Comparison of ENCODE assay signal across 8 cellular contexts in genomic region chr5:154940375-154940771, GRCh38. TPM values are rescaled to one million over a fixed set of nuclear protein-coding genes. Genes with fewer than 3 reads are reported as not detected.
DNase-seq lines count a peak whose midpoint lies in the region; ATAC-seq and TF ChIP-seq lines count a peak whose summit lies in the region.

No MANE protein-coding gene starts in this region.

- TF ChIP-seq POLR2A in NB4 (IDR thresholded peaks at IDR 0.05; ENCODE audit: extremely low read depth, insufficient read length) = no peak

- H3K4me3 ChIP-seq in BLaER1 treated with 17β-estradiol and CSF1 and Interleukin-3, amounts not matched to agents 10 nM and 100 nM = peak overlapping the region; percentile 70 to 90 (median 82)
- H3K4me3 ChIP-seq in NB4 (ENCODE audit: low read depth, low read length) (peak overlapping the region; percentile 99), duodenal mucosa (ENCODE audit: low read depth in 1 of 2, low read length in 2 of 2) (peak overlapping the region; percentile 93 to 98), neural cell (ENCODE audit: low read length) (peak overlapping the region; percentile 99)

- peaks cover 5 to 42% (median 11%) of the 10 kb centered on the region in 11 experiments; a peak in 12 of 22 replicates for H4K20me1 ChIP-seq in BLaER1 treated with 17β-estradiol and CSF1 and Interleukin-3, amounts not matched to agents 10 nM and 100 nM
- no peaks in the 10 kb centered on the region for H4K20me1 ChIP-seq in neural cell (ENCODE audit: insufficient read depth)

- H3K27ac ChIP-seq in BLaER1 treated with 17β-estradiol and CSF1 and Interleukin-3, amounts not matched to agents 10 nM and 100 nM = peak overlapping the region; percentile 56 to 89 (median 84); a peak in 21 of 22 replicates
- H3K27ac ChIP-seq in duodenal mucosa (ENCODE audit: low read depth, low read length) (peak overlapping the region; percentile 34), neural cell (ENCODE audit: low read length) (peak overlapping the region; percentile 75)

- no peaks in the 10 kb centered on the region for H3F3A ChIP-seq in neural cell (ENCODE audit: insufficient read depth, low read length, poor library complexity, severe bottlenecking)

- no peak for TF ChIP-seq RAD21 in neural cell (conservative IDR thresholded peaks at IDR 0.05)

- TF ChIP-seq EP300 in neural cell (conservative IDR thresholded peaks at IDR 0.05; ENCODE audit: poor library complexity, severe bottlenecking) = no peak

- peaks cover 44 to 62% (median 53%) of the 10 kb centered on the region in 10 experiments for H3K4me1 ChIP-seq in BLaER1 treated with 17β-estradiol and CSF1 and Interleukin-3, amounts not matched to agents 10 nM and 100 nM
- peaks cover 19 to 29% of the 10 kb centered on the region in 2 donors for H3K4me1 ChIP-seq in duodenal mucosa (ENCODE audit: control insufficient read depth in 1 of 2, insufficient read depth in 2 of 2, low read length in 2 of 2)

- peaks cover 32% of the 10 kb centered on the region for H3K79me2 ChIP-seq in neural cell (replicated peaks; ENCODE audit: insufficient read depth, low read length)

- H3K27me3 ChIP-seq in BLaER1 treated with 17β-estradiol and CSF1 and Interleukin-3, amounts not matched to agents 10 nM and 100 nM = no peaks in the 10 kb centered on the region
- no peaks in the 10 kb centered on the region for H3K27me3 ChIP-seq in duodenal mucosa (ENCODE audit: control insufficient read depth in 1 of 2, insufficient read depth in 2 of 2, low read length in 2 of 2)
- no peaks in the 10 kb centered on the region for H3K27me3 ChIP-seq in neural cell (ENCODE audit: insufficient read depth, low read depth, low read length)

- ATAC-seq in GM21737 (IDR thresholded peaks at IDR 0.05; ENCODE audit: unreplicated experiment) = no peak
- no peak for ATAC-seq in HG03457 (IDR thresholded peaks at IDR 0.05; ENCODE audit: unreplicated experiment)

- H3K36me3 ChIP-seq in BLaER1 treated with 17β-estradiol and CSF1 and Interleukin-3, amounts not matched to agents 10 nM and 100 nM = peaks cover 4 to 37% (median 17%) of the 10 kb centered on the region in 11 experiments; a peak in 20 of 22 replicates
- H3K36me3 ChIP-seq in duodenal mucosa (ENCODE audit: control insufficient read depth in 1 of 2, insufficient read depth in 2 of 2, low read length in 2 of 2) (peaks cover 4% of the 10 kb centered on the region in 2 donors), neural cell (ENCODE audit: insufficient read depth, low read length) (no peaks in the 10 kb centered on the region)

- no peak for TF ChIP-seq CTCF in NB4 (IDR thresholded peaks at IDR 0.05; ENCODE audit: low read depth, low read length)
- TF ChIP-seq CTCF in neural cell (IDR thresholded peaks at IDR 0.05; ENCODE audit: poor library complexity, severe bottlenecking) = no peak

- peak overlapping the region; percentile 70 to 94 (median 83) for H3K4me2 ChIP-seq in BLaER1 treated with 17β-estradiol and CSF1 and Interleukin-3, amounts not matched to agents 10 nM and 100 nM
- H3K4me2 ChIP-seq in neural cell (ENCODE audit: low read length) = peak overlapping the region; percentile 95

- no peaks in the 10 kb centered on the region for H3K9me2 ChIP-seq in neural cell (ENCODE audit: insufficient read depth, low read length)

- H3K9ac ChIP-seq in BLaER1 treated with 17β-estradiol and CSF1 and Interleukin-3, amounts not matched to agents 10 nM and 100 nM = peak overlapping the region; percentile 82 to 92 (median 88); a peak in 21 of 22 replicates
- H3K9ac ChIP-seq in duodenal mucosa (ENCODE audit: low read depth in 1 of 2, low read length in 2 of 2) (peak overlapping the region; percentile 66 to 82), neural cell (ENCODE audit: low read length) (peak overlapping the region; percentile 79)

- no peak for DNase-seq in NB4 (ENCODE audit: low read depth)
- no peak for DNase-seq in middle frontal gyrus (ENCODE audit: extremely low spot score, low spot score)
- DNase-seq in activated gamma-delta T cell (lab: John Stamatoyannopoulos, UW) = no peak

- H2AFZ ChIP-seq in neural cell (ENCODE audit: low read depth, low read length) = peak overlapping the region; percentile 62

- H3K9me3 ChIP-seq in BLaER1 treated with 17β-estradiol and CSF1 and Interleukin-3, amounts not matched to agents 10 nM and 100 nM (replicated peaks in 1 of 11) = no peaks in the 10 kb centered on the region
- H3K9me3 ChIP-seq in duodenal mucosa (ENCODE audit: control insufficient read depth in 1 of 2, low read length in 2 of 2) (no peaks in the 10 kb centered on the region), neural cell (ENCODE audit: low read length) (no peaks in the 10 kb centered on the region)

TF ChIP-seq in neural cell, 6 proteins besides CTCF, POLR2A, EP300 and RAD21:
- TF ChIP-seq MXI1 (conservative IDR thresholded peaks at IDR 0.05; ENCODE audit: poor library complexity, severe bottlenecking) = no peak
- TF ChIP-seq SMC3 (conservative IDR thresholded peaks at IDR 0.05; ENCODE audit: poor library complexity) = no peak
- no peak for TF ChIP-seq REST (IDR thresholded peaks at IDR 0.05; ENCODE audit: borderline replicate concordance)
- no peak for TF ChIP-seq EZH2 (IDR thresholded peaks at IDR 0.05; ENCODE audit: borderline replicate concordance, insufficient read depth, low read length, poor library complexity, severe bottlenecking)
- no peak for TF ChIP-seq TAF1 (IDR thresholded peaks at IDR 0.05; ENCODE audit: low read depth)
- no peak for TF ChIP-seq POLR2AphosphoS5 (IDR thresholded peaks at IDR 0.05)

RNA-seq across cellular contexts. Expression of gene MRPL22, which starts 0.5 kb away (rescaled TPM):
- 26.8 and 28.0 TPM in 2 replicates for polyA plus RNA-seq in neural cell
- polyA minus RNA-seq in neural cell = 26.8 and 42.1 TPM in 2 replicates

RNA-seq across cellular contexts. Expression of gene GEMIN5, which starts 2.4 kb away (rescaled TPM):
- polyA plus RNA-seq in neural cell = 13.0 and 16.6 TPM in 2 replicates
- 33.6 and 36.0 TPM in 2 replicates for polyA minus RNA-seq in neural cell

Comparison
In these comparisons a context has a peak if more than half of its experiments do, and no peak if none do; other contexts are left out.
1. H3K27ac ChIP-seq: peak in every context shown above with its lines; median percentile 84 in BLaER1 treated with 17β-estradiol and CSF1 and Interleukin-3, amounts not matched to agents 10 nM and 100 nM; 75 in neural cell; 34 in duodenal mucosa.